ENCODE assay signal across 31 cellular contexts in the genomic region with DNA sequence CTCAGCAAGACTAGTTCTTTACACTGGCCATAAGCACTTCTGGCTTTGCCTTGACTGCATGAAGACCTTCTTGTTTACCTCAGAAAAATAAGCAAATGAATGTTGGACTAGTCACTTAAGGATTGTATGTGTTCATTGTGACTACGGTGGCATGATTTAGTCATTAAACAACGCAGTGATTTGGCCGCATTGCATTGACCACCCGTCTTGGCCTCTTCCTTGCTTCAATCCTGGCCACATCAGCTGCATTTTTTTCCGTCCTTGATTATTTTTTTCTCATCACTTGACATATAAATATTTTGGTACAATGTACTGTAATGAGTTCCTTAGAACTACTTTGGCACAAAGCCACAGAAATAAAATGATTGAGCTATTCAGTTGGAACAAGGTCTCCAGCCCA.
"Had no signal": no experiment of that assay in that cellular context is flagged by ENCODE, and none has a peak within 500 bp of the region (broad histone marks: within the 10 kb centered on the region; RNA-seq: fewer than 3 reads in every experiment).

No MANE protein-coding gene starts in this region.

- H3K36me3 ChIP-seq: adrenal gland, ascending aorta, brain microvascular endothelial cell, breast epithelium, cardiac muscle cell had no signal

- H3K4me3 ChIP-seq: adrenal gland, ascending aorta, body of pancreas, breast epithelium, cardiac muscle cell had no signal

- H3K27me3 ChIP-seq: adrenal gland, ascending aorta, body of pancreas, brain microvascular endothelial cell, breast epithelium, cardiac muscle cell had no signal

- H3K9me3 ChIP-seq: adrenal gland, ascending aorta, body of pancreas, breast epithelium had no signal

- H3K4me1 ChIP-seq: adrenal gland, ascending aorta, body of pancreas, breast epithelium had no signal

- DNase-seq: activated effector memory CD4-positive, alpha-beta T cell treated with anti-CD3 and anti-CD28 coated beads, Interleukin-2, amount 50 U/mL, for 16 hours; activated effector memory CD4-positive, alpha-beta T cell treated with Interleukin-2 at 50 U/mL for 16 hours; activated gamma-delta T cell; activated gamma-delta T cell treated with Interleukin-2 at 50 U/mL for 16 hours; activated naive CD4-positive, alpha-beta T cell; activated naive CD4-positive, alpha-beta T cell treated with anti-CD3 and anti-CD28 coated beads for 36 hours; activated naive CD4-positive, alpha-beta T cell treated with anti-CD3 and anti-CD28 coated beads, Interleukin-2, amount 10 ng/mL, durations not matched to agents 7 days and 5 days; activated naive CD4-positive, alpha-beta T cell treated with anti-CD3 and anti-CD28 coated beads, Interleukin-2, amount 50 U/mL, for 16 hours; activated naive CD4-positive, alpha-beta T cell treated with Interleukin-2 at 50 U/mL for 16 hours; activated naive CD8-positive, alpha-beta T cell treated with anti-CD3 and anti-CD28 coated beads for 36 hours; activated naive CD8-positive, alpha-beta T cell treated with anti-CD3 and anti-CD28 coated beads, Interleukin-2, amount 10 ng/mL, durations not matched to agents 7 days and 5 days; activated naive CD8-positive, alpha-beta T cell treated with anti-CD3 and anti-CD28 coated beads, Interleukin-2, amount 50 U/mL, for 24 hours; activated T-cell treated with anti-CD3 and anti-CD28 coated beads, Interleukin-2, amount 50 U/mL, for 24 hours; activated T-cell treated with anti-CD3 and anti-CD28 coated beads, Interleukin-2, amount 50 U/mL, for 4 hours; activated T-cell treated with anti-CD3 and anti-CD28 coated beads, Interleukin-2, amount 50 U/mL, for 48 hours; activated T-cell treated with anti-CD3 and anti-CD28 coated beads, Interleukin-2, amount 50 U/mL, for 72 hours; adrenal gland; amniotic stem cell; amygdala; anterior cingulate cortex; aorta; body of pancreas; brain microvascular endothelial cell; caudate nucleus; central memory CD4-positive, alpha-beta T cell; cerebellar nuclear complex had no signal

- H3K27ac ChIP-seq: adrenal gland, ascending aorta, body of pancreas, brain microvascular endothelial cell, breast epithelium, cardiac muscle cell had no signal

- ATAC-seq: activated naive CD4-positive, alpha-beta T cell treated with anti-CD3 and anti-CD28 coated beads, Interleukin-2, amount 50 U/mL, for 72 hours; activated naive CD8-positive, alpha-beta T cell treated with anti-CD3 and anti-CD28 coated beads, Interleukin-2, amount 50 U/mL, for 24 hours; activated T-cell treated with anti-CD3 and anti-CD28 coated beads, Interleukin-2, amount 50 U/mL, for 4 hours; activated T-cell treated with anti-CD3 and anti-CD28 coated beads, Interleukin-2, amount 50 U/mL, for 72 hours; activated T-helper 17 cell treated with anti-CD3 and anti-CD28 coated beads, Interleukin-2, amount 50 U/mL, for 72 hours; body of pancreas had no signal
